8 cellular contexts compared by ENCODE assay signal in genomic region chr10:24382979-24383663, GRCh38.
DNase-seq lines count a peak whose midpoint lies in the region; ATAC-seq and TF ChIP-seq lines count a peak whose summit lies in the region.
"Had no signal": no experiment of that assay in that cellular context is flagged by ENCODE, and none has a peak within 500 bp of the region (broad histone marks: within the 10 kb centered on the region; RNA-seq: fewer than 3 reads in every experiment).

No MANE protein-coding gene starts in this region.

- H3K36me3 ChIP-seq in tibial artery = no peaks in the 10 kb centered on the region
- H3K36me3 ChIP-seq: SJSA1 had no signal

- peaks cover 10% of the 10 kb centered on the region for H3K36me3 Mint-ChIP-seq in activated T-helper 17 cell treated with anti-CD3 and anti-CD28 coated beads, Interleukin-2, amount 50 U/mL, for 72 hours (ENCODE audit: low read depth)
- peaks cover 21% of the 10 kb centered on the region for H3K36me3 Mint-ChIP-seq in mesothelial cell of epicardium

- intact Hi-C loops in tibial artery (cut with DNase I; ENCODE audit: low total_unique reads) = no loop called here

- H3K4me1 Mint-ChIP-seq in activated T-helper 17 cell treated with anti-CD3 and anti-CD28 coated beads, Interleukin-2, amount 50 U/mL, for 72 hours = peaks cover 6% of the 10 kb centered on the region
- peaks cover 52% of the 10 kb centered on the region for H3K4me1 Mint-ChIP-seq in mesothelial cell of epicardium

- no peak for TF ChIP-seq CTCF in mesothelial cell of epicardium (IDR thresholded peaks at IDR 0.05; ENCODE audit: unreplicated experiment)
- TF ChIP-seq CTCF in tibial artery (IDR thresholded peaks at IDR 0.05) = no peak

- peak overlapping the region; percentile 89 for H3K27ac Mint-ChIP-seq in activated T-helper 17 cell treated with anti-CD3 and anti-CD28 coated beads, Interleukin-2, amount 50 U/mL, for 72 hours
- peak overlapping the region; percentile 98 for H3K27ac Mint-ChIP-seq in mesothelial cell of epicardium

- H3K4me3 ChIP-seq in tibial artery = no peak overlapping the region
- H3K4me3 ChIP-seq: SJSA1 had no signal

- H3K27me3 ChIP-seq in tibial artery = no peaks in the 10 kb centered on the region
- H3K27me3 ChIP-seq: SJSA1 had no signal

- DNase-seq in mesothelial cell of epicardium (ENCODE audit: low spot score in 2 of 2, unreplicated experiment in 2 of 2) (peak in 1 of 2 experiments; percentile 23), tibial artery (no peak), activated gamma-delta T cell (lab: John Stamatoyannopoulos, UW) (no peak), C1 segment of cervical spinal cord (lab: John Stamatoyannopoulos, UW) (no peak)

- H3K9me3 ChIP-seq in tibial artery = no peaks in the 10 kb centered on the region
- H3K9me3 ChIP-seq: SJSA1 had no signal

- H3K27ac ChIP-seq in tibial artery = no peak overlapping the region

- H3K9me3 Mint-ChIP-seq in activated T-helper 17 cell treated with anti-CD3 and anti-CD28 coated beads, Interleukin-2, amount 50 U/mL, for 72 hours = peaks cover 3% of the 10 kb centered on the region
- H3K9me3 Mint-ChIP-seq in mesothelial cell of epicardium = no peaks in the 10 kb centered on the region

- peaks cover 24% of the 10 kb centered on the region for H3K27me3 Mint-ChIP-seq in activated T-helper 17 cell treated with anti-CD3 and anti-CD28 coated beads, Interleukin-2, amount 50 U/mL, for 72 hours
- H3K27me3 Mint-ChIP-seq in mesothelial cell of epicardium (ENCODE audit: low read depth) = no peaks in the 10 kb centered on the region

- ATAC-seq in GM19324 (IDR thresholded peaks at IDR 0.05; ENCODE audit: low FRiP score, unreplicated experiment) (peak; percentile 52), HG02885 (IDR thresholded peaks at IDR 0.05; ENCODE audit: poor library complexity, unreplicated experiment) (peak; percentile 66)
- ATAC-seq in activated T-helper 17 cell treated with anti-CD3 and anti-CD28 coated beads, Interleukin-2, amount 50 U/mL, for 72 hours (replicated peaks) = peak; percentile 79

- H3K4me3 Mint-ChIP-seq in activated T-helper 17 cell treated with anti-CD3 and anti-CD28 coated beads, Interleukin-2, amount 50 U/mL, for 72 hours = peak overlapping the region; percentile 66
- H3K4me3 Mint-ChIP-seq in mesothelial cell of epicardium = peak overlapping the region; percentile 13

- H3K4me1 ChIP-seq in tibial artery = no peaks in the 10 kb centered on the region
